ENCODE assay signal across 15 cellular contexts in the genomic region with DNA sequence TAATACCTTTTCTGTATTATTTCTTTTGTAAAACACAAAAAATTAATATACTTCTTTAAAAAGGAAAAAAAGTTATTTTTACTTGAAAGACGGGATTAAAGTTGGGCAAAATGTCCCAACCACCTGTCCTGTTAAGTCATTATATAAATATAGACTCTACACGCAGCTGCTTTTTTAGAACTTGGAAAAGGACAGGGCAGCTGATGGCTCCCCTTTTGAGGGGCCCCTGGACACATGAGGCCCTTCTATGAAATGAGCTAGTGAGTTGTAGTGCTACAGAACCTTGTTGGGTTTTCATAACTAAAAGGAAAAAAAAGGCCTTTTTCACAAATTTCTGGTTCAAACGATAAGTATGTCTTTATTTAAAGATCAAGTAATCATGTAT. TPM values are rescaled to one million over a fixed set of nuclear protein-coding genes. Genes with fewer than 3 reads are reported as not detected.
A peak's percentile ranks its signal among the peaks of the same experiment; 100 is the strongest.
DNase-seq lines count a peak whose midpoint lies in the region; ATAC-seq, FAIRE-seq and TF ChIP-seq lines count a peak whose summit lies in the region.
"Had no signal": no experiment of that assay in that cellular context is flagged by ENCODE, and none has a peak within 500 bp of the region (broad histone marks: within the 10 kb centered on the region; RNA-seq: fewer than 3 reads in every experiment).

No MANE protein-coding gene starts in this region.

- in situ Hi-C loops in K562 (cut with MboI) = no loop called here

- CTCF ChIA-PET in K562 (lab: Yijun Ruan, JAX; ENCODE audit: low intra/inter-chr PET ratio) = no interaction called here
- CTCF ChIA-PET in naive thymus-derived CD4-positive, alpha-beta T cell (lab: Charles Lee) = interaction anchor here (0.6 kb wide), 1 partner anchor 28 kb away, joined by 5 read pairs; no protein-coding TSS in a partner anchor

- H3K9ac ChIP-seq in Karpas-422 (ENCODE audit: low read length) (no peak overlapping the region), K562 (ENCODE audit: insufficient read depth in 1 of 2, low read depth in 2 of 2, low read length in 2 of 2) (no peak overlapping the region)

- BruUV-seq in K562 (replicated peaks; lab: Mats Ljungman, UMichigan) = no TSS peak

- H3K36me3 ChIP-seq in CD4-positive, CD25-positive, alpha-beta regulatory T cell (ENCODE audit: control insufficient read depth, insufficient read depth, low read length) = no peaks in the 10 kb centered on the region
- H3K36me3 ChIP-seq in Karpas-422 (ENCODE audit: insufficient read depth, low read length) (no peaks in the 10 kb centered on the region), K562 (ENCODE audit: control insufficient read depth, insufficient read depth, low read length) (no peaks in the 10 kb centered on the region)
- H3K36me3 ChIP-seq in naive thymus-derived CD4-positive, alpha-beta T cell (ENCODE audit: control insufficient read depth in 2 of 3, insufficient read depth in 3 of 3, low read length in 3 of 3) = no peaks in the 10 kb centered on the region
- H3K36me3 ChIP-seq: brain microvascular endothelial cell, esophagus squamous epithelium, neutrophil had no signal

- 0 out of 2 replicates have a peak overlapping the region, but pooled peaks have one; percentile 86 for H2AFZ ChIP-seq in Karpas-422 (ENCODE audit: low read length)
- peak overlapping the region; percentile 92; the same call in 1 of the 2 replicates for H2AFZ ChIP-seq in K562 (ENCODE audit: low read depth, low read length)

- no peaks in the 10 kb centered on the region for H3K27me3 ChIP-seq in CD4-positive, CD25-positive, alpha-beta regulatory T cell (ENCODE audit: control insufficient read depth, insufficient read depth, low read length)
- no peaks in the 10 kb centered on the region for H3K27me3 ChIP-seq in Karpas-422 (ENCODE audit: low read length)
- H3K27me3 ChIP-seq in K562 (ENCODE audit: control insufficient read depth in 2 of 2, insufficient read depth in 2 of 2, low read length in 2 of 2) = no peaks in the 10 kb centered on the region
- no peaks in the 10 kb centered on the region for H3K27me3 ChIP-seq in naive thymus-derived CD4-positive, alpha-beta T cell (ENCODE audit: control insufficient read depth in 2 of 2, insufficient read depth in 2 of 2, low read length in 2 of 2)
- H3K27me3 ChIP-seq: esophagus squamous epithelium had no signal

- peaks cover 11% of the 10 kb centered on the region for H3K27me3 Mint-ChIP-seq in CD4-positive, CD25-positive, alpha-beta regulatory T cell
- no peaks in the 10 kb centered on the region for H3K27me3 Mint-ChIP-seq in naive thymus-derived CD4-positive, alpha-beta T cell

- intact Hi-C loops in K562 (cut with micrococcal nuclease) = no loop called here
- intact Hi-C loops in naive thymus-derived CD4-positive, alpha-beta T cell (cut with micrococcal nuclease) = loop anchor here (1.0 to 10.0 kb wide), 5 partner anchors 56 to 846 kb away; a partner anchor contains a TSS

- H3K4me2 ChIP-seq in Karpas-422 (ENCODE audit: low read depth, low read length, poor library complexity, severe bottlenecking) (peak overlapping the region; percentile 66), K562 (ENCODE audit: insufficient read depth, low read length) (peak overlapping the region; percentile 82; the same call in 1 of the 2 replicates)

- POLR2A ChIA-PET in K562 (lab: Yijun Ruan, JAX) = no interaction called here
- POLR2A ChIA-PET in naive thymus-derived CD4-positive, alpha-beta T cell (lab: Charles Lee) = interaction anchor here (0.8 to 1.4 kb wide), 2 partner anchors 13 to 56 kb away, joined by 4 to 5 read pairs; a partner anchor contains a TSS

- H3K9me1 ChIP-seq in K562 (ENCODE audit: control insufficient read depth, insufficient read depth, low read length) = no peaks in the 10 kb centered on the region

- H3K27ac ChIP-seq in CD4-positive, CD25-positive, alpha-beta regulatory T cell (ENCODE audit: insufficient read depth, low read length, poor library complexity, severe bottlenecking) = no peak overlapping the region
- H3K27ac ChIP-seq in Karpas-422 (ENCODE audit: low read length) (no peak overlapping the region), K562 (ENCODE audit: extremely low read depth, low read depth, low read length) (no peak overlapping the region), substantia nigra (ENCODE audit: low read depth, low read length, poor library complexity, severe bottlenecking) (no peak overlapping the region)
- H3K27ac ChIP-seq in naive thymus-derived CD4-positive, alpha-beta T cell (ENCODE audit: low read depth, low read length) = no peak overlapping the region
- H3K27ac ChIP-seq: brain microvascular endothelial cell, HL-60, neutrophil had no signal

- no peak for DNase-seq in CD4-positive, CD25-positive, alpha-beta regulatory T cell
- no peak for DNase-seq in Karpas-422
- no peak for DNase-seq in K562 (ENCODE audit: extremely low read depth in 1 of 4, low spot score in 3 of 4)
- no peak for DNase-seq in naive thymus-derived CD4-positive, alpha-beta T cell
- DNase-seq in middle frontal gyrus (ENCODE audit: extremely low spot score, low spot score) = no peak
- no peak for DNase-seq in cerebellar nuclear complex (lab: John Stamatoyannopoulos, UW)
- DNase-seq in substantia nigra (lab: John Stamatoyannopoulos, UW) = no peak
- DNase-seq: esophagus squamous epithelium, SHP77 had no signal

- H4K20me1 ChIP-seq in Karpas-422 (ENCODE audit: insufficient read depth, low read depth, low read length) (no peaks in the 10 kb centered on the region), K562 (replicated peaks; ENCODE audit: control insufficient read depth, insufficient read depth, low read length) (no peaks in the 10 kb centered on the region)

- no peak for FAIRE-seq in K562 (lab: Jason Lieb, UNC)

- no peaks in the 10 kb centered on the region for H3K9me3 Mint-ChIP-seq in CD4-positive, CD25-positive, alpha-beta regulatory T cell
- H3K9me3 Mint-ChIP-seq in naive thymus-derived CD4-positive, alpha-beta T cell = peaks cover 0 to 2% (median 0%) of the 10 kb centered on the region in 11 donors

- H3K36me3 Mint-ChIP-seq in CD4-positive, CD25-positive, alpha-beta regulatory T cell = no peaks in the 10 kb centered on the region
- peaks cover 0 to 3% (median 0%) of the 10 kb centered on the region in 5 donors for H3K36me3 Mint-ChIP-seq in naive thymus-derived CD4-positive, alpha-beta T cell

- no peaks in the 10 kb centered on the region for H3K9me3 ChIP-seq in CD4-positive, CD25-positive, alpha-beta regulatory T cell (ENCODE audit: control insufficient read depth in 2 of 2, low read length in 2 of 2)
- H3K9me3 ChIP-seq in Karpas-422 (ENCODE audit: low read length) (no peaks in the 10 kb centered on the region), K562 (replicated peaks; ENCODE audit: control insufficient read depth, insufficient read depth, low read depth, low read length) (no peaks in the 10 kb centered on the region)
- no peaks in the 10 kb centered on the region for H3K9me3 ChIP-seq in naive thymus-derived CD4-positive, alpha-beta T cell (ENCODE audit: control insufficient read depth in 2 of 3, low read length in 3 of 3)
- H3K9me3 ChIP-seq: esophagus squamous epithelium, neutrophil had no signal

- no peak for TF ChIP-seq RAD21 in K562 (CRISPR knock-in tag; conservative IDR thresholded peaks at IDR 0.05 in 1 of 2, IDR thresholded peaks at IDR 0.05 in 1 of 2)

- peak overlapping the region in 3 of 4 donors; percentile 82 to 87 (median 83) for H3K4me3 Mint-ChIP-seq in CD4-positive, CD25-positive, alpha-beta regulatory T cell
- peak overlapping the region in 9 of 10 donors; percentile 69 to 89 (median 81) for H3K4me3 Mint-ChIP-seq in naive thymus-derived CD4-positive, alpha-beta T cell

- no peak for ATAC-seq in CD4-positive, CD25-positive, alpha-beta regulatory T cell (ENCODE audit: low read depth in 2 of 2)
- ATAC-seq in K562 = no peak
- ATAC-seq in naive thymus-derived CD4-positive, alpha-beta T cell = no peak
- ATAC-seq in HG03045 (IDR thresholded peaks at IDR 0.05; ENCODE audit: unreplicated experiment) = no peak

- TF ChIP-seq EP300 in K562 (IDR thresholded peaks at IDR 0.05; ENCODE audit: low read length) = no peak

- no peaks in the 10 kb centered on the region for H3K9me2 ChIP-seq in Karpas-422 (replicated peaks; ENCODE audit: insufficient read depth, low read length)

- no peaks in the 10 kb centered on the region for H3K4me1 ChIP-seq in CD4-positive, CD25-positive, alpha-beta regulatory T cell (ENCODE audit: control insufficient read depth, insufficient read depth, low read length, poor library complexity, severe bottlenecking)
- H3K4me1 ChIP-seq in Karpas-422 (ENCODE audit: low read length) (peaks cover 3% of the 10 kb centered on the region; the same call in 1 of the 2 replicates), K562 (replicated peaks in 1 of 2; ENCODE audit: control insufficient read depth in 2 of 2, insufficient read depth in 2 of 2, low read length in 2 of 2) (peaks cover 0 to 11% of the 10 kb centered on the region in 2 experiments; a peak in 2 of 5 replicates)
- no peaks in the 10 kb centered on the region for H3K4me1 ChIP-seq in naive thymus-derived CD4-positive, alpha-beta T cell (ENCODE audit: control insufficient read depth in 2 of 2, insufficient read depth in 2 of 2, low read length in 2 of 2)

- no peak overlapping the region for H3K27ac Mint-ChIP-seq in CD4-positive, CD25-positive, alpha-beta regulatory T cell
- H3K27ac Mint-ChIP-seq in naive thymus-derived CD4-positive, alpha-beta T cell = peak overlapping the region in 2 of 9 donors; percentile 72 to 83

- TF ChIP-seq POLR2A in K562 (conservative IDR thresholded peaks at IDR 0.05) = no peak

- no peaks in the 10 kb centered on the region for H3K79me2 ChIP-seq in Karpas-422 (ENCODE audit: low read length)
- H3K79me2 ChIP-seq in K562 (ENCODE audit: control insufficient read depth, insufficient read depth, low read length) = no peaks in the 10 kb centered on the region

- no peak overlapping the region for H3K4me3 ChIP-seq in CD4-positive, CD25-positive, alpha-beta regulatory T cell (ENCODE audit: low read depth, low read length)
- H3K4me3 ChIP-seq in Karpas-422 (ENCODE audit: low read length) (peak overlapping the region; percentile 76; the same call in 1 of the 2 replicates), K562 (no peak overlapping the region)
- no peak overlapping the region for H3K4me3 ChIP-seq in naive thymus-derived CD4-positive, alpha-beta T cell (ENCODE audit: low read length)

- TF ChIP-seq CTCF in K562 (IDR thresholded peaks at IDR 0.05 in 2 of 3, conservative IDR thresholded peaks at IDR 0.05 in 1 of 3; ENCODE audit: insufficient read depth in 2 of 3, low read depth in 1 of 3, low read length in 3 of 3) = no peak

- 17% methylated on average over 3 of the region's 3 CpGs for WGBS in K562 (ENCODE audit: insufficient coverage, low coverage, missing lambda C conversion rate)

- peaks cover 0 to 9% (median 2%) of the 10 kb centered on the region in 4 donors for H3K4me1 Mint-ChIP-seq in CD4-positive, CD25-positive, alpha-beta regulatory T cell
- H3K4me1 Mint-ChIP-seq in naive thymus-derived CD4-positive, alpha-beta T cell = peaks cover 0 to 8% (median 6%) of the 10 kb centered on the region in 7 donors

RNA-seq across cellular contexts. Expression of a gene that starts 0.6 kb away (rescaled TPM):
- total RNA-seq in CD4-positive, CD25-positive, alpha-beta regulatory T cell = 25.7 TPM
- polyA plus RNA-seq in CD4-positive, CD25-positive, alpha-beta regulatory T cell = 10 to 100 TPM; 48.8 to 93.7 (median 67.8) TPM
- total RNA-seq in Karpas-422 (2014; rRNA removed; shearing (Covaris generic); ENCODE audit: low replicate concordance) = 21.4 and 31.5 TPM in 2 replicates
- total RNA-seq in K562 (2011; cell fraction: chromatin; rRNA removed; ENCODE audit: low replicate concordance) = 4.2 and 8.2 TPM in 2 replicates
- total RNA-seq in K562 (2011; cell fraction: nucleolus; rRNA removed) = 3.8 and 5.3 TPM in 2 replicates
- total RNA-seq in K562 (2011; cell fraction: nucleoplasm; rRNA removed) = 8.6 and 9.6 TPM in 2 replicates
- total RNA-seq in K562 (2014; rRNA removed) (12.0 and 13.1 TPM in 2 replicates), K562 (2014; rRNA removed; fragmentation: Illumina TruSeq; extraction: Trizol) (9.3 and 11.1 TPM in 2 replicates), K562 (2015; rRNA removed; fragmentation: Illumina TruSeq; extraction: Trizol) (5.5 and 6.7 TPM in 2 replicates), K562 (2021) (5.2 and 8.3 TPM in 2 replicates)
- polyA plus RNA-seq in K562 (2011; rRNA removed) (5.4 and 8.5 TPM in 2 replicates), K562 (2014; fragmentation: Illumina TruSeq; extraction: Trizol) (7.7 and 13.3 TPM in 2 replicates), K562 (2014; fragmentation: Nextera tagmentation; extraction: Ambion mirVana) (1 to 10 TPM; 8.3 to 8.9 TPM), K562 (2014; rRNA removed) (13.3 and 18.0 TPM in 2 replicates)
- polyA plus RNA-seq in K562 (2011; cell fraction: cytosol; rRNA removed) = 1.7 and 6.8 TPM in 2 replicates
- 4.1 and 15.3 TPM in 2 replicates for polyA plus RNA-seq in K562 (2011; cell fraction: nucleus; rRNA removed)
- 10.1 and 92.4 TPM in 2 replicates for polyA plus RNA-seq in K562 (2012)
- polyA minus RNA-seq in K562 (2011; rRNA and poly(A)+ RNA removed) = 1.9 and 6.6 TPM in 2 replicates
- 0.76 TPM in 1 of 2 replicates, not detected in the other for polyA minus RNA-seq in K562 (2011; cell fraction: cytosol; rRNA and poly(A)+ RNA removed)
- 1.3 and 3.0 TPM in 2 replicates for polyA minus RNA-seq in K562 (2011; cell fraction: nucleus; rRNA and poly(A)+ RNA removed)
- total RNA-seq in naive thymus-derived CD4-positive, alpha-beta T cell = 10 to 100 TPM in 4 of 5 experiments, 1 to 10 TPM in 1; 4.8 to 48.5 (median 42.1) TPM
- polyA plus RNA-seq in naive thymus-derived CD4-positive, alpha-beta T cell = 100 to 1,000 TPM in 1 of 2 donors, 10 to 100 TPM in 1; 92.5 to 126 TPM

RNA-seq across cellular contexts. Expression of a gene that starts 18.6 kb away (rescaled TPM):
- total RNA-seq in CD4-positive, CD25-positive, alpha-beta regulatory T cell = not detected
- polyA plus RNA-seq in CD4-positive, CD25-positive, alpha-beta regulatory T cell = under 1 TPM in 1 of 4 donors, not detected in 3; 0.20 TPM
- total RNA-seq in Karpas-422 (2014; rRNA removed; shearing (Covaris generic); ENCODE audit: low replicate concordance) = not detected in 2 replicates
- not detected in 2 replicates for total RNA-seq in K562 (2011; cell fraction: chromatin; rRNA removed; ENCODE audit: low replicate concordance)
- total RNA-seq in K562 (2011; cell fraction: nucleolus; rRNA removed) = not detected in 2 replicates
- not detected in 2 replicates for total RNA-seq in K562 (2011; cell fraction: nucleoplasm; rRNA removed)
- total RNA-seq in K562 (2014; rRNA removed) = not detected in 2 replicates
- 0.18 and 0.22 TPM in 2 replicates for total RNA-seq in K562 (2014; rRNA removed; fragmentation: Illumina TruSeq; extraction: Trizol)
- total RNA-seq in K562 (2015; rRNA removed; fragmentation: Illumina TruSeq; extraction: Trizol) = 0.15 TPM in 1 of 2 replicates, not detected in the other
- 0.13 TPM in 1 of 2 replicates, not detected in the other for total RNA-seq in K562 (2021)
- polyA plus RNA-seq in K562 (2011; rRNA removed) = 0.10 TPM in 1 of 2 replicates, not detected in the other
- 0.09 TPM in 1 of 2 replicates, not detected in the other for polyA plus RNA-seq in K562 (2011; cell fraction: cytosol; rRNA removed)
- not detected in 2 replicates for polyA plus RNA-seq in K562 (2011; cell fraction: nucleus; rRNA removed)
- 0.08 and 0.53 TPM in 2 replicates for polyA plus RNA-seq in K562 (2012)
- 0.26 TPM in 1 of 2 replicates, not detected in the other for polyA plus RNA-seq in K562 (2014; fragmentation: Illumina TruSeq; extraction: Trizol)
- under 1 TPM; 0.07 to 0.34 TPM for polyA plus RNA-seq in K562 (2014; fragmentation: Nextera tagmentation; extraction: Ambion mirVana)
- not detected in 2 replicates for polyA plus RNA-seq in K562 (2014; rRNA removed)
- not detected in 2 replicates for polyA minus RNA-seq in K562 (2011; rRNA and poly(A)+ RNA removed)
- polyA minus RNA-seq in K562 (2011; cell fraction: cytosol; rRNA and poly(A)+ RNA removed) = not detected in 2 replicates
- not detected in 2 replicates for polyA minus RNA-seq in K562 (2011; cell fraction: nucleus; rRNA and poly(A)+ RNA removed)
- total RNA-seq in naive thymus-derived CD4-positive, alpha-beta T cell = not detected
- not detected for polyA plus RNA-seq in naive thymus-derived CD4-positive, alpha-beta T cell
- total RNA-seq: NCI-H460 had no signal

RNA-seq across cellular contexts. Expression of a gene that starts 34.8 kb away (rescaled TPM):
- not detected for total RNA-seq in CD4-positive, CD25-positive, alpha-beta regulatory T cell
- polyA plus RNA-seq in CD4-positive, CD25-positive, alpha-beta regulatory T cell = not detected
- not detected in 2 replicates for total RNA-seq in Karpas-422 (2014; rRNA removed; shearing (Covaris generic); ENCODE audit: low replicate concordance)
- total RNA-seq in K562 (2011; cell fraction: chromatin; rRNA removed; ENCODE audit: low replicate concordance) = not detected in 2 replicates
- not detected in 2 replicates for total RNA-seq in K562 (2011; cell fraction: nucleolus; rRNA removed)
- total RNA-seq in K562 (2011; cell fraction: nucleoplasm; rRNA removed) = not detected in 2 replicates
- total RNA-seq in K562 (2014; rRNA removed) (0.18 and 0.24 TPM in 2 replicates), K562 (2014; rRNA removed; fragmentation: Illumina TruSeq; extraction: Trizol) (not detected in 2 replicates), K562 (2015; rRNA removed; fragmentation: Illumina TruSeq; extraction: Trizol) (not detected in 2 replicates), K562 (2021) (not detected in 2 replicates)
- polyA plus RNA-seq in K562 (2011; rRNA removed) (not detected in 2 replicates), K562 (2014; fragmentation: Illumina TruSeq; extraction: Trizol) (0.10 TPM in 1 of 2 replicates, not detected in the other), K562 (2014; fragmentation: Nextera tagmentation; extraction: Ambion mirVana) (not detected), K562 (2014; rRNA removed) (0.07 TPM in 1 of 2 replicates, not detected in the other)
- not detected in 2 replicates for polyA plus RNA-seq in K562 (2011; cell fraction: cytosol; rRNA removed)
- not detected in 2 replicates for polyA plus RNA-seq in K562 (2011; cell fraction: nucleus; rRNA removed)
- polyA plus RNA-seq in K562 (2012) = not detected in 2 replicates
- not detected in 2 replicates for polyA minus RNA-seq in K562 (2011; rRNA and poly(A)+ RNA removed)
- polyA minus RNA-seq in K562 (2011; cell fraction: cytosol; rRNA and poly(A)+ RNA removed) = not detected in 2 replicates
- polyA minus RNA-seq in K562 (2011; cell fraction: nucleus; rRNA and poly(A)+ RNA removed) = not detected in 2 replicates
- not detected for total RNA-seq in naive thymus-derived CD4-positive, alpha-beta T cell
- not detected for polyA plus RNA-seq in naive thymus-derived CD4-positive, alpha-beta T cell
- total RNA-seq: G401, NCI-H460 had no signal

RNA-seq across cellular contexts. Expression of a gene that starts 44.9 kb away (rescaled TPM):
- 1.2 TPM for total RNA-seq in CD4-positive, CD25-positive, alpha-beta regulatory T cell
- 1 to 10 TPM in 2 of 4 donors, under 1 TPM in 2; 0.39 to 1.7 (median 1.2) TPM for polyA plus RNA-seq in CD4-positive, CD25-positive, alpha-beta regulatory T cell
- total RNA-seq in Karpas-422 (2014; rRNA removed; shearing (Covaris generic); ENCODE audit: low replicate concordance) = 13.2 and 18.8 TPM in 2 replicates
- total RNA-seq in K562 (2011; cell fraction: chromatin; rRNA removed; ENCODE audit: low replicate concordance) = 3.8 and 12.7 TPM in 2 replicates
- 3.2 and 3.8 TPM in 2 replicates for total RNA-seq in K562 (2011; cell fraction: nucleolus; rRNA removed)
- total RNA-seq in K562 (2011; cell fraction: nucleoplasm; rRNA removed) = 5.1 and 6.3 TPM in 2 replicates
- 32.3 and 43.3 TPM in 2 replicates for total RNA-seq in K562 (2014; rRNA removed)
- total RNA-seq in K562 (2014; rRNA removed; fragmentation: Illumina TruSeq; extraction: Trizol) = 69.6 and 74.1 TPM in 2 replicates
- total RNA-seq in K562 (2015; rRNA removed; fragmentation: Illumina TruSeq; extraction: Trizol) = 63.0 and 64.5 TPM in 2 replicates
- 16.2 and 19.5 TPM in 2 replicates for total RNA-seq in K562 (2021)
- 24.9 and 28.8 TPM in 2 replicates for polyA plus RNA-seq in K562 (2011; rRNA removed)
- 2.0 and 10.5 TPM in 2 replicates for polyA plus RNA-seq in K562 (2011; cell fraction: cytosol; rRNA removed)
- 3.4 and 6.7 TPM in 2 replicates for polyA plus RNA-seq in K562 (2011; cell fraction: nucleus; rRNA removed)
- polyA plus RNA-seq in K562 (2012) = 52.1 and 69.8 TPM in 2 replicates
- polyA plus RNA-seq in K562 (2014; fragmentation: Illumina TruSeq; extraction: Trizol) = 60.1 and 70.8 TPM in 2 replicates
- polyA plus RNA-seq in K562 (2014; fragmentation: Nextera tagmentation; extraction: Ambion mirVana) = 100 to 1,000 TPM in 1 of 2 experiments, 10 to 100 TPM in 1; 96.7 to 106 TPM
- 67.1 and 83.4 TPM in 2 replicates for polyA plus RNA-seq in K562 (2014; rRNA removed)
- 8.9 and 9.9 TPM in 2 replicates for polyA minus RNA-seq in K562 (2011; rRNA and poly(A)+ RNA removed)
- 2.5 and 4.1 TPM in 2 replicates for polyA minus RNA-seq in K562 (2011; cell fraction: cytosol; rRNA and poly(A)+ RNA removed)
- polyA minus RNA-seq in K562 (2011; cell fraction: nucleus; rRNA and poly(A)+ RNA removed) = 1.5 and 5.6 TPM in 2 replicates
- total RNA-seq in naive thymus-derived CD4-positive, alpha-beta T cell = 1 to 10 TPM in 4 of 5 experiments, under 1 TPM in 1; 0.51 to 4.2 (median 1.1) TPM
- polyA plus RNA-seq in naive thymus-derived CD4-positive, alpha-beta T cell = 1 to 10 TPM in 1 of 2 donors, under 1 TPM in 1; 0.53 to 5.8 TPM

RNA-seq across cellular contexts. Expression of a gene that starts 56.4 kb away (rescaled TPM):
- total RNA-seq in CD4-positive, CD25-positive, alpha-beta regulatory T cell = 16.8 TPM
- polyA plus RNA-seq in CD4-positive, CD25-positive, alpha-beta regulatory T cell = 10 to 100 TPM; 84.4 to 98.7 (median 96.3) TPM
- 43.8 and 44.3 TPM in 2 replicates for total RNA-seq in Karpas-422 (2014; rRNA removed; shearing (Covaris generic); ENCODE audit: low replicate concordance)
- 7.6 and 17.8 TPM in 2 replicates for total RNA-seq in K562 (2011; cell fraction: chromatin; rRNA removed; ENCODE audit: low replicate concordance)
- 4.7 and 5.3 TPM in 2 replicates for total RNA-seq in K562 (2011; cell fraction: nucleolus; rRNA removed)
- 9.1 and 16.0 TPM in 2 replicates for total RNA-seq in K562 (2011; cell fraction: nucleoplasm; rRNA removed)
- total RNA-seq in K562 (2014; rRNA removed) (63.3 and 82.6 TPM in 2 replicates), K562 (2014; rRNA removed; fragmentation: Illumina TruSeq; extraction: Trizol) (106 and 120 TPM in 2 replicates), K562 (2015; rRNA removed; fragmentation: Illumina TruSeq; extraction: Trizol) (75.7 and 84.5 TPM in 2 replicates), K562 (2021) (47.8 and 49.0 TPM in 2 replicates)
- polyA plus RNA-seq in K562 (2011; rRNA removed) (61.1 and 66.3 TPM in 2 replicates), K562 (2014; fragmentation: Illumina TruSeq; extraction: Trizol) (94.0 and 110 TPM in 2 replicates), K562 (2014; fragmentation: Nextera tagmentation; extraction: Ambion mirVana) (100 to 1,000 TPM; 153 to 178 TPM), K562 (2014; rRNA removed) (82.4 and 101 TPM in 2 replicates)
- 8.5 and 33.0 TPM in 2 replicates for polyA plus RNA-seq in K562 (2011; cell fraction: cytosol; rRNA removed)
- 5.0 and 15.6 TPM in 2 replicates for polyA plus RNA-seq in K562 (2011; cell fraction: nucleus; rRNA removed)
- 52.8 and 85.4 TPM in 2 replicates for polyA plus RNA-seq in K562 (2012)
- polyA minus RNA-seq in K562 (2011; rRNA and poly(A)+ RNA removed) = 27.1 and 39.1 TPM in 2 replicates
- 12.5 and 12.8 TPM in 2 replicates for polyA minus RNA-seq in K562 (2011; cell fraction: cytosol; rRNA and poly(A)+ RNA removed)
- polyA minus RNA-seq in K562 (2011; cell fraction: nucleus; rRNA and poly(A)+ RNA removed) = 3.6 and 10.7 TPM in 2 replicates
- 10 to 100 TPM; 12.2 to 35.0 (median 33.2) TPM for total RNA-seq in naive thymus-derived CD4-positive, alpha-beta T cell
- 10 to 100 TPM; 71.4 to 82.3 TPM for polyA plus RNA-seq in naive thymus-derived CD4-positive, alpha-beta T cell
